21 cellular contexts compared by ENCODE assay signal in the genomic region with DNA sequence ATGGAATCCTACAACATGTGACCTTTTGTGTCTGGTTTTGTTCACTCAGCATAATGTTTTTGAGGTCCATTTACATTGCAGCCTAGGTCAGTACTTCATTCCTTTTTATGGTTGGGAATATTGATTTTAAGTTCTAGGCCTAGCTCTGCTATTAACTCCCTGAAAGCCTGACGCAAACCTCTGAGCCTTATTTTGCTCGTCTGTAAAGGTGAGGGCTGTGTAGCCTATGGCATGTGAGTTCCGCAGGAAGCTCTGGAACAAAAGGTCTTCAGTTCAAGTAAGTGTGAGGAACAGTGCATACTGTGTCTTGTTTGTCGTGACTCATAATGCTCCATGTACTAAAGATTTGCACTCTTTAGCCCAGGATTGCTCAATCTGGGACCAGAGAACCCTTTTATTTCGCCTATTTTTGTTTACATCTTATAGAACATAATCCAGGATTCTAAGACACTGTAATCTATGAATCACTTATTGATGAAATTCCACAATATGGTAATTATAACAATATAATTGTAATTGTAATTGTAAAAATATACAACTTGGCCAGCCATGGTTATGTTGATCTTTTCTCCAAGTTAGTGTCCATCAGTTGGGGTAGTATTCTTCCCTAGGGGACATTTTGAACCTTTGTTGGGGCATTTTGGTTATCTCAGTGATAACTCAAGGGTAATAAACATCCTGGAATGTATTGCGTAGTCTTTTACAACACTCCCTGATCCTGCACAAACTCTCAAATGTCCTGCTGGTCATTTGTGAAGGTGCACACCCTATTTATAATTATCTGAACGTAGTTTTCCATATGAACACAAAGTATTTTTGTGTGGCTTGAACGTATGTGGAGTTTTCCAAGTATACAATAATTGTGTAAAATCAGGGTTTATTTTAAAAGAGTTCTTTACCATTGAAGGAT.
DNase-seq lines count a peak whose midpoint lies in the region; ATAC-seq and TF ChIP-seq lines count a peak whose summit lies in the region.
"Had no signal": no experiment of that assay in that cellular context is flagged by ENCODE, and none has a peak within 500 bp of the region (broad histone marks: within the 10 kb centered on the region; RNA-seq: fewer than 3 reads in every experiment).

No MANE protein-coding gene starts in this region.

- H2AFZ ChIP-seq in IMR-90 (replicated peaks; ENCODE audit: low read length, poor library complexity) (no peak overlapping the region), mammary epithelial cell (ENCODE audit: low read depth, low read length) (peak overlapping the region; percentile 78), hepatocyte (no peak overlapping the region), smooth muscle cell (ENCODE audit: low read depth) (no peak overlapping the region)
- H2AFZ ChIP-seq: PC-9 had no signal

- no peak overlapping the region for H4K8ac ChIP-seq in IMR-90 (ENCODE audit: low read depth in 2 of 2, low read length in 2 of 2)

- TF ChIP-seq CTCF in IMR-90 (conservative IDR thresholded peaks at IDR 0.05; ENCODE audit: low read depth, low read length) (no peak), mammary epithelial cell (conservative IDR thresholded peaks at IDR 0.05 in 1 of 2, IDR thresholded peaks at IDR 0.05 in 1 of 2; ENCODE audit: extremely low read depth in 1 of 2, insufficient read depth in 1 of 2, low read depth in 1 of 2, low read length in 2 of 2) (peak; percentile 4 to 7), hepatocyte (IDR thresholded peaks at IDR 0.05; ENCODE audit: poor library complexity) (no peak), smooth muscle cell (IDR thresholded peaks at IDR 0.05; ENCODE audit: borderline replicate concordance, insufficient read depth, poor library complexity, severe bottlenecking) (no peak), lower lobe of right lung (IDR thresholded peaks at IDR 0.05) (no peak)

- ATAC-seq in IMR-90 (ENCODE audit: low read depth): no peak
- ATAC-seq in lower lobe of right lung: no peak
- no peak for ATAC-seq in HG03571 (IDR thresholded peaks at IDR 0.05; ENCODE audit: unreplicated experiment)
- ATAC-seq in HG03139 (IDR thresholded peaks at IDR 0.05; ENCODE audit: unreplicated experiment): no peak
- ATAC-seq: stimulated activated memory B cell treated with anti-CD40 and anti-IgM and Interleukin-4, amounts not matched to agents 10 μg/mL and 1 μg/mL and 100 μg/mL, for 72 hours had no signal

- H2BK120ac ChIP-seq in IMR-90 (ENCODE audit: low read depth, low read length): no peak overlapping the region

- H3K9me1 ChIP-seq in IMR-90 (ENCODE audit: insufficient read depth, low read length): peaks cover 5% of the 10 kb centered on the region

- peaks cover 11% of the 10 kb centered on the region for H3F3A ChIP-seq in smooth muscle cell (ENCODE audit: low read depth)

- H3K4me2 ChIP-seq in IMR-90 (ENCODE audit: low read depth, low read length) (no peak overlapping the region), mammary epithelial cell (ENCODE audit: insufficient read depth, low read depth, low read length) (peak overlapping the region; percentile 59), hepatocyte (no peak overlapping the region), smooth muscle cell (peak overlapping the region; percentile 10)
- H3K4me2 ChIP-seq: BLaER1 treated with 17β-estradiol and CSF1 and Interleukin-3, amounts not matched to agents 10 nM and 100 nM; PC-9 had no signal

- no peak overlapping the region for H2BK15ac ChIP-seq in IMR-90 (ENCODE audit: low read depth, low read length)

- intact Hi-C loops in IMR-90 (cut with micrococcal nuclease): no loop called here
- intact Hi-C loops in mammary epithelial cell (cut with micrococcal nuclease): no loop called here
- intact Hi-C loops in lower lobe of right lung (cut with DNase I): no loop called here

- H2AK5ac ChIP-seq in IMR-90 (ENCODE audit: low read depth, low read length): no peak overlapping the region

- no peak overlapping the region for H3K4me3 ChIP-seq in IMR-90 (ENCODE audit: insufficient read depth, low read depth, low read length)
- no peak overlapping the region for H3K4me3 ChIP-seq in mammary epithelial cell (replicated peaks in 1 of 3; ENCODE audit: insufficient read depth in 1 of 3, low read depth in 2 of 3, low read length in 3 of 3)
- no peak overlapping the region for H3K4me3 ChIP-seq in hepatocyte
- no peak overlapping the region for H3K4me3 ChIP-seq in smooth muscle cell
- no peak overlapping the region for H3K4me3 ChIP-seq in lower lobe of right lung
- H3K4me3 ChIP-seq: adrenal gland; BLaER1 treated with 17β-estradiol and CSF1 and Interleukin-3, amounts not matched to agents 10 nM and 100 nM; PC-9; upper lobe of left lung had no signal

- H3K56ac ChIP-seq in IMR-90 (ENCODE audit: extremely low read depth, insufficient read depth, low read length): no peak overlapping the region

- no peak overlapping the region; the same call in 1 of the 2 replicates for H3K14ac ChIP-seq in IMR-90 (replicated peaks; ENCODE audit: low read depth, low read length)

- H2BK5ac ChIP-seq in IMR-90 (ENCODE audit: low read depth, low read length, poor library complexity, severe bottlenecking): no peak overlapping the region

- CTCF ChIA-PET in IMR-90 (lab: Yijun Ruan, JAX) (no interaction called here), mammary epithelial cell (lab: Charles Lee; ENCODE audit: low non-redundant PET) (no interaction called here)

- dilution Hi-C loops in IMR-90 (cut with HindIII; ENCODE audit: low sequenced_read_pairs, unreplicated experiment) (no loop called here), mammary epithelial cell (cut with HindIII; ENCODE audit: low sequenced_read_pairs) (no loop called here)

- H3K27ac ChIP-seq in IMR-90 (ENCODE audit: insufficient read depth, low read length) (no peak overlapping the region), mammary epithelial cell (ENCODE audit: insufficient read depth, low read depth, low read length) (peak overlapping the region; percentile 94), hepatocyte (peak overlapping the region; percentile 93), smooth muscle cell (ENCODE audit: low read depth) (peak overlapping the region; percentile 46), lower lobe of right lung (no peak overlapping the region)
- H3K27ac ChIP-seq: adrenal gland; BLaER1 treated with 17β-estradiol and CSF1 and Interleukin-3, amounts not matched to agents 10 nM and 100 nM; PC-9; upper lobe of left lung had no signal

- BruUV-seq in IMR-90 (replicated peaks; lab: Mats Ljungman, UMichigan) (no TSS peak), mammary epithelial cell (replicated peaks; lab: Mats Ljungman, UMichigan) (no TSS peak)

- H3K27me3 ChIP-seq in IMR-90 (ENCODE audit: control insufficient read depth, insufficient read depth, low read length) (no peaks in the 10 kb centered on the region), mammary epithelial cell (ENCODE audit: insufficient read depth, low read length) (no peaks in the 10 kb centered on the region), hepatocyte (no peaks in the 10 kb centered on the region), smooth muscle cell (ENCODE audit: low read depth) (no peaks in the 10 kb centered on the region), lower lobe of right lung (ENCODE audit: low read depth) (no peaks in the 10 kb centered on the region)
- H3K27me3 ChIP-seq: adrenal gland; BLaER1 treated with 17β-estradiol and CSF1 and Interleukin-3, amounts not matched to agents 10 nM and 100 nM; upper lobe of left lung had no signal

- H3K79me1 ChIP-seq in IMR-90 (ENCODE audit: low read depth in 1 of 2, low read length in 2 of 2): peaks cover 0 to 7% of the 10 kb centered on the region in 2 experiments; a peak in 2 of 4 replicates

- no peak overlapping the region for H3K18ac ChIP-seq in IMR-90 (ENCODE audit: low read depth, low read length)

- no peak overlapping the region for H4K91ac ChIP-seq in IMR-90 (ENCODE audit: insufficient read depth, low read depth, low read length)

- H3K4ac ChIP-seq in IMR-90 (ENCODE audit: low read depth, low read length): no peak overlapping the region

- no peaks in the 10 kb centered on the region for H3K36me3 ChIP-seq in IMR-90 (ENCODE audit: control insufficient read depth, insufficient read depth, low read length)
- H3K36me3 ChIP-seq in mammary epithelial cell (ENCODE audit: insufficient read depth, low read length): peaks cover 1% of the 10 kb centered on the region
- no peaks in the 10 kb centered on the region for H3K36me3 ChIP-seq in hepatocyte (replicated peaks; ENCODE audit: insufficient read depth, low read depth)
- H3K36me3 ChIP-seq in smooth muscle cell (ENCODE audit: low read depth): no peaks in the 10 kb centered on the region
- no peaks in the 10 kb centered on the region for H3K36me3 ChIP-seq in lower lobe of right lung
- H3K36me3 ChIP-seq: adrenal gland, upper lobe of left lung had no signal

- no peak overlapping the region for H4K5ac ChIP-seq in IMR-90 (ENCODE audit: low read depth, low read length)

- H3K79me2 ChIP-seq in mammary epithelial cell (ENCODE audit: insufficient read depth, low read length): no peaks in the 10 kb centered on the region
- no peaks in the 10 kb centered on the region for H3K79me2 ChIP-seq in hepatocyte
- no peaks in the 10 kb centered on the region for H3K79me2 ChIP-seq in smooth muscle cell (ENCODE audit: low read depth)

- H3K9ac ChIP-seq in IMR-90 (ENCODE audit: low read depth, low read length) (no peak overlapping the region), mammary epithelial cell (ENCODE audit: insufficient read depth, low read length) (peak overlapping the region; percentile 60), smooth muscle cell (ENCODE audit: low read depth) (no peak overlapping the region)
- H3K9ac ChIP-seq: BLaER1 treated with 17β-estradiol and CSF1 and Interleukin-3, amounts not matched to agents 10 nM and 100 nM had no signal

- H3K9me3 ChIP-seq in IMR-90 (ENCODE audit: control insufficient read depth, insufficient read depth, low read length) (no peaks in the 10 kb centered on the region), mammary epithelial cell (replicated peaks; ENCODE audit: insufficient read depth, low read length) (no peaks in the 10 kb centered on the region), hepatocyte (ENCODE audit: low read depth) (no peaks in the 10 kb centered on the region), smooth muscle cell (replicated peaks; ENCODE audit: low read depth) (no peaks in the 10 kb centered on the region), lower lobe of right lung (no peaks in the 10 kb centered on the region)
- H3K9me3 ChIP-seq: adrenal gland; BLaER1 treated with 17β-estradiol and CSF1 and Interleukin-3, amounts not matched to agents 10 nM and 100 nM; upper lobe of left lung had no signal

- no peak for TF ChIP-seq RAD21 in IMR-90 (IDR thresholded peaks at IDR 0.05; ENCODE audit: low read length)

- peaks cover 5% of the 10 kb centered on the region for H3K4me1 ChIP-seq in IMR-90 (ENCODE audit: control insufficient read depth, insufficient read depth, low read length)
- H3K4me1 ChIP-seq in mammary epithelial cell (ENCODE audit: insufficient read depth, low read length): peaks cover 40% of the 10 kb centered on the region
- peaks cover 29% of the 10 kb centered on the region for H3K4me1 ChIP-seq in hepatocyte (ENCODE audit: insufficient read depth)
- peaks cover 28% of the 10 kb centered on the region for H3K4me1 ChIP-seq in smooth muscle cell (ENCODE audit: low read depth)
- no peaks in the 10 kb centered on the region for H3K4me1 ChIP-seq in lower lobe of right lung
- H3K4me1 ChIP-seq: upper lobe of left lung had no signal

- H2AK9ac ChIP-seq in IMR-90 (replicated peaks; ENCODE audit: low read depth, low read length, poor library complexity): no peak overlapping the region

- POLR2A ChIA-PET in IMR-90 (lab: Charles Lee; ENCODE audit: unreplicated experiment): no interaction called here

- no peaks in the 10 kb centered on the region for H3K9me2 ChIP-seq in hepatocyte (replicated peaks; ENCODE audit: insufficient read depth)

- no peak overlapping the region for H3K23ac ChIP-seq in IMR-90 (ENCODE audit: low read depth, low read length)

- no peaks in the 10 kb centered on the region for H4K20me1 ChIP-seq in IMR-90 (ENCODE audit: insufficient read depth, low read length)
- H4K20me1 ChIP-seq in mammary epithelial cell (ENCODE audit: insufficient read depth, low read length): no peaks in the 10 kb centered on the region
- no peaks in the 10 kb centered on the region for H4K20me1 ChIP-seq in hepatocyte (ENCODE audit: insufficient read depth, poor library complexity, severe bottlenecking)
- peaks cover 16% of the 10 kb centered on the region for H4K20me1 ChIP-seq in smooth muscle cell (ENCODE audit: low read depth)

- no peak for TF ChIP-seq POLR2A in IMR-90 (IDR thresholded peaks at IDR 0.05; ENCODE audit: low read depth, low read length)

- in situ Hi-C loops in IMR-90 (cut with MboI; ENCODE audit: low sequenced_read_pairs) (no loop called here), mammary epithelial cell (cut with MboI; ENCODE audit: low sequenced_read_pairs in 2 of 2) (no loop called here)

- WGBS in IMR-90 (ENCODE audit: extremely low coverage in 2 of 2, insufficient read length in 1 of 2), 2 experiments: 100% methylated on average over 2 of the region's 8 CpGs; no CpG with 5 or more reads in 1 of the 2 experiments
- WGBS in mammary epithelial cell (ENCODE audit: low coverage, missing lambda C conversion rate): 42% methylated on average over 8 of the region's 8 CpGs
- WGBS in hepatocyte (ENCODE audit: low lambda C conversion rate, missing lambda C conversion rate): 64% methylated on average over 8 of the region's 8 CpGs
- WGBS in smooth muscle cell (ENCODE audit: low lambda C conversion rate): 57% methylated on average over 8 of the region's 8 CpGs

- no peak overlapping the region for H2BK20ac ChIP-seq in IMR-90 (ENCODE audit: low read depth, low read length)

- DNase-seq in IMR-90 (no peak), mammary epithelial cell (peak; percentile 90), hepatocyte (ENCODE audit: low spot score) (peak; percentile 61), smooth muscle cell (lab: John Stamatoyannopoulos, UW; ENCODE audit: unreplicated experiment) (no peak), lower lobe of right lung (no peak)
- DNase-seq in activated naive CD4-positive, alpha-beta T cell (lab: John Stamatoyannopoulos, UW): no peak
- DNase-seq: activated CD4-positive, CD25-positive, alpha-beta regulatory T cell; adrenal gland; DMS153; kidney glomerular epithelial cell; midbrain; MM.1S; NCI-H187 treated with DMSO at 0.1 percent for 48 hours; NCI-H524 treated with DMSO at 0.1 percent for 48 hours; PC-9; stimulated activated CD4-positive, alpha-beta T cell treated with anti-CD3 and anti-CD28 coated beads, Interleukin-12 subunit alpha, Interleukin-12 subunit beta, amount 100 ng/mL, for 4 hours; upper lobe of left lung had no signal

Comparison
In these comparisons a context has a peak if more than half of its experiments do, and no peak if none do; other contexts are left out.
1. DNase-seq: peak in mammary epithelial cell (single experiment) and hepatocyte (single experiment); none in IMR-90 (single experiment), smooth muscle cell (single experiment), lower lobe of right lung (single experiment) and activated naive CD4-positive, alpha-beta T cell (0 of 4).
2. H3K27ac ChIP-seq: peak in mammary epithelial cell (single experiment), hepatocyte (single experiment) and smooth muscle cell (single experiment); none in IMR-90 (single experiment) and lower lobe of right lung (single experiment).
3. H3K4me2 ChIP-seq: peak in mammary epithelial cell (single experiment) and smooth muscle cell (single experiment); none in IMR-90 (single experiment) and hepatocyte (single experiment).
4. CTCF ChIP-seq: peak in mammary epithelial cell (2 of 2); none in IMR-90 (single experiment), hepatocyte (single experiment), smooth muscle cell (single experiment) and lower lobe of right lung (single experiment).